In genomic region chr7:6571160-6571779, GRCh38 we compare ENCODE assay signal across 1 cellular context.
TF ChIP-seq lines count a peak whose summit lies in the region.

No MANE protein-coding gene starts in this region.

TF ChIP-seq in HepG2, 621 proteins besides CTCF, POLR2A, EP300 and RAD21 (continued from another document):
- TF ChIP-seq UBTF (CRISPR knock-in tag; IDR thresholded peaks at IDR 0.05) (0 out of 2 replicates have a peak, but pooled peaks have one; percentile 26), KAT7 (CRISPR knock-in tag; IDR thresholded peaks at IDR 0.05; ENCODE audit: borderline replicate concordance) (no peak), EHMT2 (IDR thresholded peaks at IDR 0.05; ENCODE audit: borderline replicate concordance, low read depth, low read length) (peak; percentile 47; the same call in 1 of the 2 replicates), FOSL2 (CRISPR knock-in tag; IDR thresholded peaks at IDR 0.05) (0 out of 2 replicates have a peak, but pooled peaks have one; percentile 5), CSRNP2 (CRISPR knock-in tag; conservative IDR thresholded peaks at IDR 0.05; ENCODE audit: low read depth) (no peak), NFKB2 (CRISPR knock-in tag; IDR thresholded peaks at IDR 0.05; ENCODE audit: borderline replicate concordance) (no peak), YY1 (IDR thresholded peaks at IDR 0.05; ENCODE audit: insufficient read depth, insufficient replicate concordance, low read depth, low read length) (no peak), SP5 (CRISPR knock-in tag; IDR thresholded peaks at IDR 0.05; ENCODE audit: borderline replicate concordance, low read depth) (peak; percentile 80), POLR2AphosphoS2 (IDR thresholded peaks at IDR 0.05; ENCODE audit: low read depth, low read length) (no peak), RBFOX2 (IDR thresholded peaks at IDR 0.05; ENCODE audit: low read depth, low read length) (0 out of 2 replicates have a peak, but pooled peaks have one; percentile 18), MEIS2 (CRISPR knock-in tag; IDR thresholded peaks at IDR 0.05) (0 out of 2 replicates have a peak, but pooled peaks have one; percentile 31), ARID5B (CRISPR knock-in tag; IDR thresholded peaks at IDR 0.05) (0 out of 2 replicates have a peak, but pooled peaks have one; percentile 23), PLSCR1 (CRISPR knock-in tag; IDR thresholded peaks at IDR 0.05; ENCODE audit: borderline replicate concordance) (no peak), TEAD3 (CRISPR knock-in tag; optimal IDR thresholded peaks at IDR 0.05; ENCODE audit: borderline replicate concordance) (peak; percentile 31), SP140L (CRISPR knock-in tag; IDR thresholded peaks at IDR 0.05; ENCODE audit: borderline replicate concordance) (no peak), ZNF614 (CRISPR knock-in tag; IDR thresholded peaks at IDR 0.05; ENCODE audit: borderline replicate concordance) (no peak), ZMYM3 (CRISPR knock-in tag; IDR thresholded peaks at IDR 0.05) (no peak; the same call in 1 of the 2 replicates), ZFP91 (CRISPR knock-in tag; IDR thresholded peaks at IDR 0.05; ENCODE audit: borderline replicate concordance) (0 out of 2 replicates have a peak, but pooled peaks have one; percentile 27), MLLT10 (CRISPR knock-in tag; IDR thresholded peaks at IDR 0.05) (no peak), MED1 (CRISPR knock-in tag; IDR thresholded peaks at IDR 0.05) (no peak), NR2F6 (IDR thresholded peaks at IDR 0.05) (0 out of 2 replicates have a peak, but pooled peaks have one; percentile 15), NR2F6 (CRISPR knock-in tag; IDR thresholded peaks at IDR 0.05) (peak; percentile 59; the same call in 1 of the 2 replicates), ZFP82 (CRISPR knock-in tag; IDR thresholded peaks at IDR 0.05; ENCODE audit: borderline replicate concordance) (no peak), ZNF275 (CRISPR knock-in tag; IDR thresholded peaks at IDR 0.05; ENCODE audit: borderline replicate concordance) (no peak), PBX3 (CRISPR knock-in tag; IDR thresholded peaks at IDR 0.05; ENCODE audit: borderline replicate concordance) (no peak), ZNF670 (CRISPR knock-in tag; IDR thresholded peaks at IDR 0.05; ENCODE audit: borderline replicate concordance) (no peak), MTA3 (CRISPR knock-in tag; IDR thresholded peaks at IDR 0.05) (no peak), HNF1B (CRISPR knock-in tag; IDR thresholded peaks at IDR 0.05) (no peak), KAT2B (IDR thresholded peaks at IDR 0.05; ENCODE audit: borderline replicate concordance, low read depth, low read length) (no peak), PHF21A (CRISPR knock-in tag; IDR thresholded peaks at IDR 0.05) (no peak), REPIN1 (CRISPR knock-in tag; IDR thresholded peaks at IDR 0.05; ENCODE audit: borderline replicate concordance, low read depth) (0 out of 2 replicates have a peak, but pooled peaks have one; percentile 39), HOXA5 (CRISPR knock-in tag; IDR thresholded peaks at IDR 0.05) (no peak), ZNF557 (CRISPR knock-in tag; IDR thresholded peaks at IDR 0.05) (no peak), ZNF331 (CRISPR knock-in tag; IDR thresholded peaks at IDR 0.05) (0 out of 2 replicates have a peak, but pooled peaks have one; percentile 29), SP2 (CRISPR knock-in tag; IDR thresholded peaks at IDR 0.05) (no peak), ZNF264 (CRISPR knock-in tag; IDR thresholded peaks at IDR 0.05) (no peak), ZNF33B (CRISPR knock-in tag; IDR thresholded peaks at IDR 0.05) (no peak), ZNF484 (CRISPR knock-in tag; IDR thresholded peaks at IDR 0.05; ENCODE audit: borderline replicate concordance, low read depth) (no peak)
